Comparison of ENCODE assay signal across 9 cellular contexts in genomic region chr9:121169094-121169601, GRCh38. TPM values are rescaled to one million over a fixed set of nuclear protein-coding genes. Genes with fewer than 3 reads are reported as not detected.
A peak's percentile ranks its signal among the peaks of the same experiment; 100 is the strongest.
DNase-seq lines count a peak whose midpoint lies in the region; ATAC-seq, FAIRE-seq and TF ChIP-seq lines count a peak whose summit lies in the region.
"Had no signal": no experiment of that assay in that cellular context is flagged by ENCODE, and none has a peak within 500 bp of the region (broad histone marks: within the 10 kb centered on the region; RNA-seq: fewer than 3 reads in every experiment).

No MANE protein-coding gene starts in this region.

- peak overlapping the region in 7 of 10 donors; percentile 16 to 63 (median 54) for H3K4me3 Mint-ChIP-seq in naive thymus-derived CD8-positive, alpha-beta T cell

- H3K4me3 ChIP-seq in MG63: no peak overlapping the region
- H3K4me3 ChIP-seq in cardiac fibroblast (replicated peaks in 1 of 2; ENCODE audit: low read depth in 2 of 2, low read length in 2 of 2): no peak overlapping the region

- DNase-seq in D721Med (ENCODE audit: insufficient read length, low spot score): no peak
- DNase-seq in MG63: peak; percentile 2
- DNase-seq in cardiac fibroblast (ENCODE audit: low read depth in 2 of 2): peak in 1 of 2 donors; percentile 41
- DNase-seq in naive thymus-derived CD8-positive, alpha-beta T cell: peak in 7 of 10 donors; percentile 23 to 53 (median 41)
- no peak for DNase-seq in NCI-H1092 (lab: John Stamatoyannopoulos, UW)
- no peak for DNase-seq in dedifferentiated amniotic fluid mesenchymal stem cell (ENCODE audit: extremely low spot score)
- no peak for DNase-seq in GDM1 (lab: John Stamatoyannopoulos, UW)
- no peak for DNase-seq in NCI-H510A treated with DMSO at 0.1 percent for 48 hours (lab: John Stamatoyannopoulos, UW)
- DNase-seq: stimulated activated CD4-positive, alpha-beta T cell treated with anti-CD3 and anti-CD28 coated beads, Interleukin-1b, Interleukin-23, amount 100 ng/mL, for 48 hours had no signal

- FAIRE-seq in D721Med (lab: Jason Lieb, UNC): no peak

- peaks cover 18 to 33% (median 23%) of the 10 kb centered on the region in 4 donors for H3K4me1 Mint-ChIP-seq in naive thymus-derived CD8-positive, alpha-beta T cell

- ATAC-seq in naive thymus-derived CD8-positive, alpha-beta T cell: peak; percentile 87

- TF ChIP-seq CTCF in D721Med (IDR thresholded peaks at IDR 0.05; ENCODE audit: insufficient read depth, missing control alignments) (peak; percentile 11), cardiac fibroblast (IDR thresholded peaks at IDR 0.05; ENCODE audit: low read depth, low read length) (peak; percentile 52)

- no peaks in the 10 kb centered on the region for H3K27me3 Mint-ChIP-seq in naive thymus-derived CD8-positive, alpha-beta T cell

- H3K27me3 ChIP-seq in MG63: no peaks in the 10 kb centered on the region

- POLR2A ChIA-PET in naive thymus-derived CD8-positive, alpha-beta T cell (lab: Charles Lee): interaction anchor here (0.9 to 2.2 kb wide), 5 partner anchors 33 to 286 kb away, joined by 3 to 10 read pairs (median 4); partner anchors contain the start of gene RAB14

- H3K9me3 ChIP-seq in MG63: no peaks in the 10 kb centered on the region

- H3K36me3 ChIP-seq in MG63: peaks cover 38% of the 10 kb centered on the region

- peaks cover 4 to 95% (median 53%) of the 10 kb centered on the region in 3 donors for H3K36me3 Mint-ChIP-seq in naive thymus-derived CD8-positive, alpha-beta T cell

- peak overlapping the region; percentile 78 to 94 (median 84) for H3K27ac Mint-ChIP-seq in naive thymus-derived CD8-positive, alpha-beta T cell

- H3K9me3 Mint-ChIP-seq in naive thymus-derived CD8-positive, alpha-beta T cell: no peaks in the 10 kb centered on the region

RNA-seq across cellular contexts. Expression of gene RAB14, which starts 32.5 kb away (rescaled TPM):
- 43.3 and 58.4 TPM in 2 replicates for total RNA-seq in MG63 (2014; rRNA removed; shearing (Covaris generic); ENCODE audit: low replicate concordance)
- 10 to 100 TPM; 49.6 to 62.3 TPM for total RNA-seq in naive thymus-derived CD8-positive, alpha-beta T cell
- polyA plus RNA-seq in naive thymus-derived CD8-positive, alpha-beta T cell: 10 to 100 TPM; 34.6 to 37.2 (median 36.8) TPM

Comparison
In these comparisons a context has a peak if more than half of its experiments do, and no peak if none do; other contexts are left out.
1. DNase-seq: peak in MG63 (single experiment) and naive thymus-derived CD8-positive, alpha-beta T cell (7 of 10); none in D721Med (single experiment), NCI-H1092 (single experiment), dedifferentiated amniotic fluid mesenchymal stem cell (single experiment), GDM1 (single experiment) and NCI-H510A treated with DMSO at 0.1 percent for 48 hours (single experiment).